ENCODE assay signal across 8 cellular contexts in genomic region chr17:56593073-56593740, GRCh38. TPM values are rescaled to one million over a fixed set of nuclear protein-coding genes. Genes with fewer than 3 reads are reported as not detected.
A peak's percentile ranks its signal among the peaks of the same experiment; 100 is the strongest.
DNase-seq lines count a peak whose midpoint lies in the region; ATAC-seq and TF ChIP-seq lines count a peak whose summit lies in the region.

Gene NOG (plus strand): TSS chr17:56593699. CDS start chr17:56594224, 525 bp downstream.

- CTCF ChIA-PET in GM10248 (lab: Yijun Ruan, JAX) = interaction anchor here (0.7 to 5.9 kb wide), 13 partner anchors 9 to 195 kb away, joined by 3 to 44 read pairs (median 4); no protein-coding TSS in a partner anchor

- no peak for TF ChIP-seq CTCF in GM10248 (IDR thresholded peaks at IDR 0.05; ENCODE audit: control extremely low read depth, extremely low read depth, low read depth, missing control alignments)
- TF ChIP-seq CTCF in lower leg skin (IDR thresholded peaks at IDR 0.05) = no peak

- WGBS in lower leg skin, 2 donors = 0 to 1% methylated on average over 26 to 54 of the region's 58 CpGs

- ATAC-seq in stimulated activated memory B cell treated with anti-CD40 and anti-IgM and Interleukin-4, amounts not matched to agents 10 μg/mL and 1 μg/mL and 100 μg/mL, for 72 hours = peak; percentile 59
- ATAC-seq in GM21737 (IDR thresholded peaks at IDR 0.05; ENCODE audit: unreplicated experiment) = no peak

- TF ChIP-seq POLR2A in lower leg skin (IDR thresholded peaks at IDR 0.05) = no peak

- peak within 1 kb of the TSS; percentile 71 for H3K4me3 Mint-ChIP-seq in stimulated activated memory B cell treated with anti-CD40 and anti-IgM and Interleukin-4, amounts not matched to agents 10 μg/mL and 1 μg/mL and 100 μg/mL, for 72 hours

- DNase-seq in GM10248 (ENCODE audit: extremely low spot score) = peak; percentile 34
- DNase-seq in NCI-H1105 (lab: John Stamatoyannopoulos, UW) = peak; percentile 54
- DNase-seq in activated CD4-positive, CD25-positive, alpha-beta regulatory T cell treated with anti-CD3 and anti-CD28 coated beads, Interleukin-2, amount 50 U/mL, for 72 hours = peak; percentile 40
- DNase-seq in ecto neural progenitor cell (ENCODE audit: low spot score) = peak; percentile 90
- DNase-seq in lower leg skin (ENCODE audit: low spot score in 2 of 2) = peak in 1 of 2 donors; percentile 88
- DNase-seq in DMS153 treated with DMSO at 0.1 percent for 48 hours (lab: John Stamatoyannopoulos, UW; ENCODE audit: unreplicated experiment) = no peak

- peaks cover 34% of the 10 kb centered on the region for H3K4me1 Mint-ChIP-seq in stimulated activated memory B cell treated with anti-CD40 and anti-IgM and Interleukin-4, amounts not matched to agents 10 μg/mL and 1 μg/mL and 100 μg/mL, for 72 hours

- POLR2A ChIA-PET in GM10248 (lab: Yijun Ruan, JAX) = no interaction called here

- H3K9me3 Mint-ChIP-seq in stimulated activated memory B cell treated with anti-CD40 and anti-IgM and Interleukin-4, amounts not matched to agents 10 μg/mL and 1 μg/mL and 100 μg/mL, for 72 hours = no peaks in the 10 kb centered on the region

- intact Hi-C loops in lower leg skin (cut with DNase I; ENCODE audit: low total_unique reads) = loop anchor here (5.0 kb wide), 1 partner anchor 124 kb away; no protein-coding TSS in a partner anchor

- H3K27me3 Mint-ChIP-seq in stimulated activated memory B cell treated with anti-CD40 and anti-IgM and Interleukin-4, amounts not matched to agents 10 μg/mL and 1 μg/mL and 100 μg/mL, for 72 hours = peaks cover 69% of the 10 kb centered on the region

- H3K27ac Mint-ChIP-seq in stimulated activated memory B cell treated with anti-CD40 and anti-IgM and Interleukin-4, amounts not matched to agents 10 μg/mL and 1 μg/mL and 100 μg/mL, for 72 hours = no peak within 1 kb of the TSS

- H3K36me3 Mint-ChIP-seq in stimulated activated memory B cell treated with anti-CD40 and anti-IgM and Interleukin-4, amounts not matched to agents 10 μg/mL and 1 μg/mL and 100 μg/mL, for 72 hours = no peaks in the 10 kb centered on the region

- peak within 1 kb of the TSS; percentile 27 for H3K4me3 ChIP-seq in lower leg skin (ENCODE audit: low read depth, poor library complexity, severe bottlenecking)

RNA-seq across cellular contexts. Expression of gene NOG, which starts in this region (rescaled TPM):
- under 1 TPM in 3 of 4 donors, not detected in 1; 0.30 to 0.78 (median 0.52) TPM for total RNA-seq in lower leg skin
